Comparison of ENCODE assay signal across 8 cellular contexts in genomic region chr17:80992077-80992947, GRCh38. TPM values are rescaled to one million over a fixed set of nuclear protein-coding genes. Genes with fewer than 3 reads are reported as not detected.
DNase-seq lines count a peak whose midpoint lies in the region; ATAC-seq and TF ChIP-seq lines count a peak whose summit lies in the region.

No MANE protein-coding gene starts in this region.

- DNase-seq in 8988T (peak; percentile 73), SK-N-SH (peak; percentile 85), esophagus squamous epithelium (lab: John Stamatoyannopoulos, UW) (no peak), osteoblast (ENCODE audit: insufficient read length, low spot score, missing footprints) (peak; percentile 96)
- no peak for DNase-seq in activated CD4-positive, CD25-positive, alpha-beta regulatory T cell treated with anti-CD3 and anti-CD28 coated beads, Interleukin-2, amount 50 U/mL, for 72 hours

- peak overlapping the region; percentile 79 to 89 for H3K4me3 ChIP-seq in SK-N-SH (ENCODE audit: low read depth in 2 of 2, low read length in 1 of 2)
- peak overlapping the region; percentile 74 to 100 (median 94) for H3K4me3 ChIP-seq in esophagus squamous epithelium
- peak overlapping the region; percentile 80 for H3K4me3 ChIP-seq in osteoblast (ENCODE audit: insufficient read depth, low read length)

- POLR2A ChIA-PET in SK-N-SH (lab: Yijun Ruan, JAX) = no interaction called here

- ATAC-seq in GM19035 (IDR thresholded peaks at IDR 0.05; ENCODE audit: unreplicated experiment) (peak; percentile 36), HG03139 (IDR thresholded peaks at IDR 0.05; ENCODE audit: unreplicated experiment) (no peak), GM18517 (IDR thresholded peaks at IDR 0.05; ENCODE audit: unreplicated experiment) (no peak)

- no peak overlapping the region; a peak in 1 of 4 replicates for H3K27ac ChIP-seq in SK-N-SH (ENCODE audit: low read depth in 2 of 2, low read length in 1 of 2)
- peak overlapping the region; percentile 64 to 88 (median 79) for H3K27ac ChIP-seq in esophagus squamous epithelium
- peak overlapping the region; percentile 61 for H3K27ac ChIP-seq in osteoblast (ENCODE audit: low read depth, low read length)

- H3K9me3 ChIP-seq in SK-N-SH (no peaks in the 10 kb centered on the region), esophagus squamous epithelium (no peaks in the 10 kb centered on the region), osteoblast (ENCODE audit: low read depth, low read length) (no peaks in the 10 kb centered on the region)

- peak overlapping the region; percentile 100; the same call in 1 of the 2 replicates for H2AFZ ChIP-seq in SK-N-SH (ENCODE audit: low read depth)
- H2AFZ ChIP-seq in osteoblast (ENCODE audit: low read length) = peak overlapping the region; percentile 35

- H3K9me2 ChIP-seq in SK-N-SH = no peaks in the 10 kb centered on the region

- H3K36me3 ChIP-seq in SK-N-SH (replicated peaks in 1 of 2; ENCODE audit: control insufficient read depth in 1 of 2, insufficient read depth in 2 of 2, low read length in 1 of 2) (peaks cover 15 to 21% of the 10 kb centered on the region in 2 experiments), esophagus squamous epithelium (peaks cover 18 to 27% (median 20%) of the 10 kb centered on the region in 3 donors), osteoblast (ENCODE audit: insufficient read depth, low read length) (peaks cover 16% of the 10 kb centered on the region)

- H3F3A ChIP-seq in SK-N-SH (replicated peaks; ENCODE audit: insufficient read depth) = peaks cover 3% of the 10 kb centered on the region

- H3K79me2 ChIP-seq in SK-N-SH (ENCODE audit: insufficient read depth) = peaks cover 29% of the 10 kb centered on the region
- peaks cover 28% of the 10 kb centered on the region for H3K79me2 ChIP-seq in osteoblast (ENCODE audit: insufficient read depth, low read length)

- CTCF ChIA-PET in SK-N-SH (lab: Yijun Ruan, JAX) = interaction anchor here (0.7 to 10.6 kb wide), 14 partner anchors 11 to 416 kb away, joined by 3 to 84 read pairs (median 4); no protein-coding TSS in a partner anchor

- peak overlapping the region; percentile 75 for H3K9ac ChIP-seq in SK-N-SH

- H3K4me2 ChIP-seq in SK-N-SH (peak overlapping the region; percentile 100), osteoblast (ENCODE audit: insufficient read depth, low read length) (peak overlapping the region; percentile 91)

- H3K27me3 ChIP-seq in SK-N-SH (ENCODE audit: insufficient read depth) (no peaks in the 10 kb centered on the region), esophagus squamous epithelium (no peaks in the 10 kb centered on the region), osteoblast (ENCODE audit: insufficient read depth, low read length) (no peaks in the 10 kb centered on the region)

- TF ChIP-seq RAD21 in SK-N-SH (IDR thresholded peaks at IDR 0.05; ENCODE audit: low read length) = no peak

- TF ChIP-seq CTCF in SK-N-SH (IDR thresholded peaks at IDR 0.05) (no peak), esophagus squamous epithelium (IDR thresholded peaks at IDR 0.05) (no peak), osteoblast (IDR thresholded peaks at IDR 0.05; ENCODE audit: extremely low read depth, low read depth, low read length) (no peak)

- whole genome bisulfite sequencing in SK-N-SH (ENCODE audit: low lambda C conversion rate) = 4% methylated on average over 42 of the region's 90 CpGs
- 9 to 21% methylated on average over 9 of the region's 90 CpGs for WGBS in esophagus squamous epithelium, 2 donors

- intact Hi-C loops in esophagus squamous epithelium (cut with DNase I) = loop anchor here (10.0 kb wide), 1 partner anchor 112 kb away; no protein-coding TSS in a partner anchor

- TF ChIP-seq EP300 in SK-N-SH (IDR thresholded peaks at IDR 0.05; ENCODE audit: borderline replicate concordance in 1 of 2, low read depth in 1 of 2, low read length in 1 of 2) = no peak

- 0 out of 2 replicates have a peak, but pooled peaks cover 4% of the 10 kb centered on the region for H4K20me1 ChIP-seq in SK-N-SH (ENCODE audit: insufficient read depth)
- H4K20me1 ChIP-seq in osteoblast (ENCODE audit: insufficient read depth, low read length) = peaks cover 4% of the 10 kb centered on the region

- H3K4me1 ChIP-seq in SK-N-SH (ENCODE audit: control insufficient read depth in 1 of 2, insufficient read depth in 2 of 2, low read depth in 1 of 2, low read length in 1 of 2) = peaks cover 10 to 17% of the 10 kb centered on the region in 2 experiments; a peak in 1 of 4 replicates
- H3K4me1 ChIP-seq in esophagus squamous epithelium = peaks cover 16 to 58% (median 32%) of the 10 kb centered on the region in 3 donors
- peaks cover 20% of the 10 kb centered on the region for H3K4me1 ChIP-seq in osteoblast (ENCODE audit: insufficient read depth, low read length)

- TF ChIP-seq POLR2A in esophagus squamous epithelium (IDR thresholded peaks at IDR 0.05) = no peak

TF ChIP-seq in SK-N-SH, 30 proteins besides CTCF, POLR2A, EP300 and RAD21:
- TF ChIP-seq TEAD4 (IDR thresholded peaks at IDR 0.05; ENCODE audit: borderline replicate concordance, insufficient read depth) (no peak), JUND (IDR thresholded peaks at IDR 0.05) (no peak), EZH2phosphoT487 (IDR thresholded peaks at IDR 0.05; ENCODE audit: borderline replicate concordance, low read depth) (no peak), RCOR1 (IDR thresholded peaks at IDR 0.05; ENCODE audit: low read length) (no peak), FOXM1 (IDR thresholded peaks at IDR 0.05; ENCODE audit: low read depth) (no peak), MEF2A (IDR thresholded peaks at IDR 0.05; ENCODE audit: borderline replicate concordance, low read depth) (no peak), NRF1 (IDR thresholded peaks at IDR 0.05; ENCODE audit: low read depth, low read length) (no peak), TCF12 (IDR thresholded peaks at IDR 0.05) (no peak), GATA2 (CRISPR knock-in tag; IDR thresholded peaks at IDR 0.05) (no peak), RXRA (IDR thresholded peaks at IDR 0.05; ENCODE audit: borderline replicate concordance, low read depth) (no peak), PBX3 (IDR thresholded peaks at IDR 0.05) (no peak), IRF3 (IDR thresholded peaks at IDR 0.05; ENCODE audit: low read depth, low read length) (no peak), POLR2AphosphoS5 (IDR thresholded peaks at IDR 0.05; ENCODE audit: low read depth, low read length) (no peak)

RNA-seq across cellular contexts. Expression of gene CHMP6, which starts 0.7 kb away (rescaled TPM):
- polyA plus RNA-seq in SK-N-SH (2012; rRNA removed) = 44.1 and 44.3 TPM in 2 replicates
- polyA plus RNA-seq in SK-N-SH (2012; cell fraction: cytosol; rRNA removed) = 39.4 and 46.0 TPM in 2 replicates
- polyA plus RNA-seq in SK-N-SH (2012; cell fraction: nucleus; rRNA removed) = 24.7 and 32.2 TPM in 2 replicates
- total RNA-seq in esophagus squamous epithelium = 10 to 100 TPM; 16.7 to 23.8 (median 22.1) TPM
- 21.4 and 21.8 TPM in 2 replicates for total RNA-seq in osteoblast

RNA-seq across cellular contexts. Expression of gene BAIAP2, which starts 42.6 kb away (rescaled TPM):
- 15.5 and 19.8 TPM in 2 replicates for polyA plus RNA-seq in SK-N-SH (2012; rRNA removed)
- 10.3 and 14.6 TPM in 2 replicates for polyA plus RNA-seq in SK-N-SH (2012; cell fraction: cytosol; rRNA removed)
- 39.2 and 39.3 TPM in 2 replicates for polyA plus RNA-seq in SK-N-SH (2012; cell fraction: nucleus; rRNA removed)
- 100 to 1,000 TPM in 3 of 4 donors, 10 to 100 TPM in 1; 87.8 to 175 (median 105) TPM for total RNA-seq in esophagus squamous epithelium
- total RNA-seq in osteoblast = 15.6 and 19.4 TPM in 2 replicates

Comparison
In these comparisons a context has a peak if more than half of its experiments do, and no peak if none do; other contexts are left out.
1. DNase-seq: peak in 8988T (single experiment), SK-N-SH (single experiment) and osteoblast (single experiment); none in esophagus squamous epithelium (single experiment) and activated CD4-positive, CD25-positive, alpha-beta regulatory T cell treated with anti-CD3 and anti-CD28 coated beads, Interleukin-2, amount 50 U/mL, for 72 hours (single experiment).
2. H3K27ac ChIP-seq: peak in esophagus squamous epithelium (4 of 4) and osteoblast (single experiment); none in SK-N-SH (0 of 2).
3. Peak in every context shown above with its lines, with median percentiles within 50 percentile points of each other: H3K4me3 ChIP-seq.